ENCODE assay signal across 10 cellular contexts in the genomic region with DNA sequence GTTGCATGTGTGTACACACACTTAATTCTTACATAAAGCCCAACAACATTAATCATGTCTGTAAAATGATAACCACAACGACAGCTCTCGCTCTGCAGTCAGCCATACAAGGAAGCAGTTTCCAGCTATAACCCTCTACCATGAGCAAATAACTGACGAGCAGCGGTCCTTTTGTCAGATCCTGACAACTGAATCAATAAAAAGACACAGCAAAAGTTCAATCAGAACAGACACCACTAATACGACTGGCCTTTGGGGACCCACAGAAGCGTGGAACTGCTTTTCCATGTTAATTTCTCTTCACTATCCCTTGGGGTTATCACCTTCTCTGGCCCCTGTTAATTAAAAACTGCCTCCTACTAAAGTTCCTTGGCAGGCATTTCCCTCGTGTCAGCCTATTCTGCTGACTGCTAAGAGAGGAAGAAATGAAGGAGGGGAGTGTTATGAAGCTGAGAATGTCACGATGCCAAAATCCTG.
DNase-seq lines count a peak whose midpoint lies in the region; ATAC-seq, FAIRE-seq and TF ChIP-seq lines count a peak whose summit lies in the region.
"Had no signal": no experiment of that assay in that cellular context is flagged by ENCODE, and none has a peak within 500 bp of the region (broad histone marks: within the 10 kb centered on the region; RNA-seq: fewer than 3 reads in every experiment).

No MANE protein-coding gene starts in this region.

- H3K4me2 ChIP-seq in astrocyte (ENCODE audit: low read length) (peak overlapping the region; percentile 66), mesenchymal stem cell (ENCODE audit: low read length, poor library complexity, severe bottlenecking) (peak overlapping the region; percentile 38)

- H3K18ac ChIP-seq in mesenchymal stem cell (ENCODE audit: low read depth in 1 of 2, low read length in 2 of 2): no peak overlapping the region

- H2BK15ac ChIP-seq in mesenchymal stem cell (ENCODE audit: low read depth, poor library complexity, severe bottlenecking): no peak overlapping the region

- H3K27me3 ChIP-seq in astrocyte (ENCODE audit: insufficient read depth, low read length) (no peaks in the 10 kb centered on the region), mesenchymal stem cell (ENCODE audit: control insufficient read depth in 1 of 2, insufficient read depth in 1 of 2, low read length in 2 of 2) (no peaks in the 10 kb centered on the region)

- no peak overlapping the region for H3K4me3 Mint-ChIP-seq in astrocyte (ENCODE audit: unreplicated experiment)
- H3K4me3 Mint-ChIP-seq in stimulated activated naive CD8-positive, alpha-beta T cell treated with anti-CD3 and anti-CD28 coated beads, Interleukin-15, amount 100 ng/mL, for 72 hours: no peak overlapping the region
- H3K4me3 Mint-ChIP-seq in activated naive CD4-positive, alpha-beta T cell treated with anti-CD3 and anti-CD28 coated beads, Interleukin-2, amount 10 ng/mL, durations not matched to agents 7 days and 5 days: no peak overlapping the region

- peak overlapping the region in 1 of 2 experiments; percentile 26 for H3K4ac ChIP-seq in mesenchymal stem cell (ENCODE audit: low read depth in 1 of 2, low read length in 2 of 2)

- H3K4me1 ChIP-seq in astrocyte (ENCODE audit: insufficient read depth, low read length) (peaks cover 19% of the 10 kb centered on the region), mesenchymal stem cell (ENCODE audit: control insufficient read depth, insufficient read depth, low read depth, low read length) (no peaks in the 10 kb centered on the region)

- no peak overlapping the region for H2BK5ac ChIP-seq in mesenchymal stem cell (ENCODE audit: low read depth, low read length, poor library complexity, severe bottlenecking)

- no peaks in the 10 kb centered on the region for H3K79me2 ChIP-seq in astrocyte (ENCODE audit: insufficient read depth, low read length)

- H2BK12ac ChIP-seq in mesenchymal stem cell (ENCODE audit: low read length in 2 of 2): no peak overlapping the region

- H2AK5ac ChIP-seq in mesenchymal stem cell (ENCODE audit: low read length, severe bottlenecking): no peak overlapping the region

- peaks cover 18% of the 10 kb centered on the region for H3K4me1 Mint-ChIP-seq in astrocyte (ENCODE audit: low read depth, unreplicated experiment)
- no peaks in the 10 kb centered on the region for H3K4me1 Mint-ChIP-seq in stimulated activated naive CD8-positive, alpha-beta T cell treated with anti-CD3 and anti-CD28 coated beads, Interleukin-15, amount 100 ng/mL, for 72 hours
- H3K4me1 Mint-ChIP-seq in activated naive CD4-positive, alpha-beta T cell treated with anti-CD3 and anti-CD28 coated beads, Interleukin-2, amount 10 ng/mL, durations not matched to agents 7 days and 5 days: no peaks in the 10 kb centered on the region

- FAIRE-seq in astrocyte (lab: Jason Lieb, UNC): no peak

- H3K36me3 ChIP-seq in astrocyte (ENCODE audit: insufficient read depth, low read length): no peaks in the 10 kb centered on the region
- no peaks in the 10 kb centered on the region for H3K36me3 ChIP-seq in mesenchymal stem cell (ENCODE audit: control insufficient read depth in 1 of 2, insufficient read depth in 2 of 2, low read depth in 1 of 2, low read length in 2 of 2)

- no peak overlapping the region for H3K27ac Mint-ChIP-seq in astrocyte (ENCODE audit: unreplicated experiment)
- H3K27ac Mint-ChIP-seq in stimulated activated naive CD8-positive, alpha-beta T cell treated with anti-CD3 and anti-CD28 coated beads, Interleukin-15, amount 100 ng/mL, for 72 hours: no peak overlapping the region
- H3K27ac Mint-ChIP-seq in activated naive CD4-positive, alpha-beta T cell treated with anti-CD3 and anti-CD28 coated beads, Interleukin-2, amount 10 ng/mL, durations not matched to agents 7 days and 5 days: no peak overlapping the region
- H3K27ac Mint-ChIP-seq: activated T-helper 2 cell treated with anti-CD3 and anti-CD28 coated beads, Interferon-gamma antibody, Interleukin-2, Interleukin-4, amounts not matched to agents 10 μg/mL and 5 μg/mL and 100 μg/mL, durations not matched to agents 14 hours and 24 hours and 36 hours had no signal

- H3K9ac ChIP-seq in astrocyte (ENCODE audit: low read length) (peak overlapping the region; percentile 17), mesenchymal stem cell (ENCODE audit: low read length) (peak overlapping the region; percentile 52)

- H3K27ac ChIP-seq in astrocyte (ENCODE audit: low read depth, low read length) (no peak overlapping the region), mesenchymal stem cell (ENCODE audit: low read length, poor library complexity, severe bottlenecking) (peak overlapping the region; percentile 79)
- H3K27ac ChIP-seq: C4-2B had no signal

- no peak overlapping the region for H3K23ac ChIP-seq in mesenchymal stem cell (ENCODE audit: low read length in 2 of 2)

- no peaks in the 10 kb centered on the region for H4K20me1 ChIP-seq in astrocyte (ENCODE audit: insufficient read depth, low read length)

- H3K4me3 ChIP-seq in astrocyte (ENCODE audit: insufficient read depth, low read depth, low read length): no peak overlapping the region
- H3K4me3 ChIP-seq in mesenchymal stem cell (ENCODE audit: insufficient read depth in 1 of 2, low read depth in 1 of 2, low read length in 2 of 2): peak overlapping the region in 1 of 2 experiments; percentile 25

- H3K79me1 ChIP-seq in mesenchymal stem cell (replicated peaks; ENCODE audit: low read length, poor library complexity, severe bottlenecking): no peaks in the 10 kb centered on the region

- H3K27me3 Mint-ChIP-seq in astrocyte (ENCODE audit: low read depth, unreplicated experiment): no peaks in the 10 kb centered on the region
- H3K27me3 Mint-ChIP-seq in stimulated activated naive CD8-positive, alpha-beta T cell treated with anti-CD3 and anti-CD28 coated beads, Interleukin-15, amount 100 ng/mL, for 72 hours: no peaks in the 10 kb centered on the region
- no peaks in the 10 kb centered on the region for H3K27me3 Mint-ChIP-seq in activated naive CD4-positive, alpha-beta T cell treated with anti-CD3 and anti-CD28 coated beads, Interleukin-2, amount 10 ng/mL, durations not matched to agents 7 days and 5 days

- no peaks in the 10 kb centered on the region for H3K9me3 Mint-ChIP-seq in astrocyte (ENCODE audit: unreplicated experiment)
- H3K9me3 Mint-ChIP-seq in stimulated activated naive CD8-positive, alpha-beta T cell treated with anti-CD3 and anti-CD28 coated beads, Interleukin-15, amount 100 ng/mL, for 72 hours: peaks cover 15 to 17% of the 10 kb centered on the region in 2 donors
- no peaks in the 10 kb centered on the region for H3K9me3 Mint-ChIP-seq in activated naive CD4-positive, alpha-beta T cell treated with anti-CD3 and anti-CD28 coated beads, Interleukin-2, amount 10 ng/mL, durations not matched to agents 7 days and 5 days

- H4K8ac ChIP-seq in mesenchymal stem cell (ENCODE audit: low read length): no peak overlapping the region

- TF ChIP-seq CTCF in astrocyte (IDR thresholded peaks at IDR 0.05; ENCODE audit: insufficient read depth, low read depth, low read length): no peak

- no peak overlapping the region for H3K14ac ChIP-seq in mesenchymal stem cell (ENCODE audit: low read length in 2 of 2)

- H2AFZ ChIP-seq in astrocyte (ENCODE audit: low read depth, low read length) (peak overlapping the region; percentile 58), mesenchymal stem cell (ENCODE audit: low read depth, low read length) (no peak overlapping the region)

- no peaks in the 10 kb centered on the region for H3K36me3 Mint-ChIP-seq in astrocyte (ENCODE audit: low read depth, unreplicated experiment)
- no peaks in the 10 kb centered on the region for H3K36me3 Mint-ChIP-seq in activated naive CD4-positive, alpha-beta T cell treated with anti-CD3 and anti-CD28 coated beads, Interleukin-2, amount 10 ng/mL, durations not matched to agents 7 days and 5 days

- no peaks in the 10 kb centered on the region for H3K9me3 ChIP-seq in astrocyte (ENCODE audit: insufficient read depth, low read depth, low read length)
- peaks cover 21% of the 10 kb centered on the region for H3K9me3 ChIP-seq in mesenchymal stem cell (ENCODE audit: control insufficient read depth, low read length)

- peak overlapping the region; percentile 54 for H2BK120ac ChIP-seq in mesenchymal stem cell (ENCODE audit: low read depth, low read length)

- DNase-seq in COR-L47 (lab: John Stamatoyannopoulos, UW) (peak; percentile 44), NCI-H187 (lab: John Stamatoyannopoulos, UW) (peak; percentile 62 to 65), astrocyte (ENCODE audit: low read depth) (peak; percentile 31), mesenchymal stem cell (peak; percentile 35), NCI-H1694 treated with DMSO at 0.1 percent for 48 hours (lab: John Stamatoyannopoulos, UW) (no peak)
- no peak for DNase-seq in stimulated activated naive CD8-positive, alpha-beta T cell treated with anti-CD3 and anti-CD28 coated beads, Interleukin-15, amount 100 ng/mL, for 72 hours
- DNase-seq in activated CD4-positive, CD25-positive, alpha-beta regulatory T cell treated with anti-CD3 and anti-CD28 coated beads, Interleukin-2, amount 50 U/mL, for 72 hours: no peak
- DNase-seq in activated naive CD4-positive, alpha-beta T cell treated with anti-CD3 and anti-CD28 coated beads, Interleukin-2, amount 10 ng/mL, durations not matched to agents 7 days and 5 days: no peak

- WGBS in mesenchymal stem cell: 23% methylated on average over 6 of the region's 8 CpGs

- H4K91ac ChIP-seq in mesenchymal stem cell (ENCODE audit: low read length): no peak overlapping the region

- CTCF ChIA-PET in activated naive CD4-positive, alpha-beta T cell treated with anti-CD3 and anti-CD28 coated beads, Interleukin-2, amount 10 ng/mL, durations not matched to agents 7 days and 5 days (lab: Charles Lee): no interaction called here

- ATAC-seq in stimulated activated naive CD8-positive, alpha-beta T cell treated with anti-CD3 and anti-CD28 coated beads, Interleukin-15, amount 100 ng/mL, for 72 hours: no peak

Comparison
In these comparisons a context has a peak if more than half of its experiments do, and no peak if none do; other contexts are left out.
1. DNase-seq: peak in COR-L47 (single experiment), NCI-H187 (2 of 2), astrocyte (single experiment) and mesenchymal stem cell (single experiment); none in stimulated activated naive CD8-positive, alpha-beta T cell treated with anti-CD3 and anti-CD28 coated beads, Interleukin-15, amount 100 ng/mL, for 72 hours (0 of 2), activated CD4-positive, CD25-positive, alpha-beta regulatory T cell treated with anti-CD3 and anti-CD28 coated beads, Interleukin-2, amount 50 U/mL, for 72 hours (single experiment), NCI-H1694 treated with DMSO at 0.1 percent for 48 hours (single experiment) and activated naive CD4-positive, alpha-beta T cell treated with anti-CD3 and anti-CD28 coated beads, Interleukin-2, amount 10 ng/mL, durations not matched to agents 7 days and 5 days (single experiment).